In the genomic region with DNA sequence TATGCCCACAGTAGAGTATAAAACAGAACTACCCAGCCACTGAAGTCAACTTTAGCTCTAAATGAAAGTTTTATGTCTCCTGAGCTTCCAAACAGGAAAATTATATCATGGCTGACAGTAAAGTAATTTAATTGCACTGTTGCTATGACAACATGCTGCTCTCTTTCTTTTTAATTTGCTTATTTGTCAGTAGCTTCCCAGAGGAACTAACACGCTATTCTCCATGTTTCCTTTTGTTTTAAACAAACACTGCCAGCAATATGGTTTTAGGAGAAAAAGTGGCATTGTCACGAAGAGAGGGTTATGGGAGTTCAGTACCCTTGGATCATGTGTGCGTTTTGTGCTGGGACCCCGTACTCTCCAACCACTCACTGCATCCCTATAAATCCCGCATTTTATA, we compare ENCODE assay signal across 8 cellular contexts. TPM values are rescaled to one million over a fixed set of nuclear protein-coding genes. Genes with fewer than 3 reads are reported as not detected.
DNase-seq lines count a peak whose midpoint lies in the region; ATAC-seq, FAIRE-seq and TF ChIP-seq lines count a peak whose summit lies in the region.

No MANE protein-coding gene starts in this region.

- peak overlapping the region; percentile 88 for H3K4me2 ChIP-seq in A549

- TF ChIP-seq CTCF in A549 (IDR thresholded peaks at IDR 0.05): no peak
- no peak for TF ChIP-seq CTCF in HFF-Myc (IDR thresholded peaks at IDR 0.05; ENCODE audit: low read depth, low read length, missing control alignments)

- ATAC-seq in A549: no peak
- ATAC-seq in GM19455 (IDR thresholded peaks at IDR 0.05; ENCODE audit: unreplicated experiment): no peak

- peaks cover 12 to 13% of the 10 kb centered on the region in 2 donors for H3K36me3 ChIP-seq in mucosa of rectum (ENCODE audit: control insufficient read depth in 2 of 2, insufficient read depth in 2 of 2, low read length in 2 of 2)

- no peak for DNase-seq in A549 (ENCODE audit: low read depth in 1 of 2, low spot score in 1 of 2)
- DNase-seq in HFF-Myc (ENCODE audit: extremely low read depth, low read depth): no peak
- no peak for DNase-seq in caudate nucleus (lab: John Stamatoyannopoulos, UW)
- no peak for DNase-seq in inferior parietal cortex (ENCODE audit: extremely low spot score)
- no peak for DNase-seq in SK-N-DZ (ENCODE audit: low spot score)
- DNase-seq in activated CD8-positive, alpha-beta memory T cell treated with anti-CD3 and anti-CD28 coated beads, Interleukin-2, amount 50 U/mL, for 4 hours: no peak

- H3K9ac ChIP-seq in mucosa of rectum (ENCODE audit: low read depth in 1 of 2, low read length in 2 of 2): peak overlapping the region; percentile 70 to 81

- H3K9me3 ChIP-seq in A549: no peaks in the 10 kb centered on the region
- no peaks in the 10 kb centered on the region for H3K9me3 ChIP-seq in mucosa of rectum (ENCODE audit: control insufficient read depth in 2 of 2, low read length in 2 of 2)

- no peak for FAIRE-seq in A549 (lab: Jason Lieb, UNC)

- H3K4me1 ChIP-seq in A549 (peaks cover 11% of the 10 kb centered on the region), mucosa of rectum (ENCODE audit: control insufficient read depth in 2 of 2, insufficient read depth in 2 of 2, low read length in 2 of 2) (peaks cover 23 to 30% of the 10 kb centered on the region in 2 donors)

- TF ChIP-seq POLR2A in A549 (IDR thresholded peaks at IDR 0.05; ENCODE audit: low read length): no peak

- TF ChIP-seq RAD21 in A549 (conservative IDR thresholded peaks at IDR 0.05 in 1 of 2, IDR thresholded peaks at IDR 0.05 in 1 of 2): no peak

- CTCF ChIA-PET in A549 (lab: Yijun Ruan, JAX): interaction anchor here (1.1 to 1.4 kb wide), 4 partner anchors 13 to 374 kb away, joined by 3 to 5 read pairs (median 3); no protein-coding TSS in a partner anchor

- H3K4me3 ChIP-seq in A549 (peak overlapping the region; percentile 96; the same call in 1 of the 3 replicates), HFF-Myc (replicated peaks; ENCODE audit: low read depth, low read length) (peak overlapping the region; percentile 56), mucosa of rectum (ENCODE audit: low read length in 2 of 2) (peak overlapping the region; percentile 87 to 100)

- no peak for TF ChIP-seq EP300 in A549 (IDR thresholded peaks at IDR 0.05)

- POLR2A ChIA-PET in A549 (lab: Yijun Ruan, JAX): interaction anchor here (1.3 kb wide), 1 partner anchor 374 kb away, joined by 4 read pairs; no protein-coding TSS in a partner anchor

- H3K27me3 ChIP-seq in mucosa of rectum (ENCODE audit: control insufficient read depth in 2 of 2, insufficient read depth in 2 of 2, low read length in 2 of 2): no peaks in the 10 kb centered on the region

- WGBS in A549 (ENCODE audit: missing lambda C conversion rate): 58% methylated on average over 5 of the region's 5 CpGs

- H3K27ac ChIP-seq in A549 (no peak overlapping the region), caudate nucleus (ENCODE audit: low read depth, low read length) (peak overlapping the region; percentile 14), mucosa of rectum (ENCODE audit: low read depth in 2 of 2, low read length in 2 of 2) (peak overlapping the region; percentile 89 to 93)

TF ChIP-seq in A549, 52 proteins besides CTCF, POLR2A, EP300 and RAD21:
- TF ChIP-seq SREBF2 (IDR thresholded peaks at IDR 0.05) (no peak), KDM1A (IDR thresholded peaks at IDR 0.05; ENCODE audit: low read depth) (no peak), NR3C1 (IDR thresholded peaks at IDR 0.05) (no peak)
- TF ChIP-seq, protein P1, sequence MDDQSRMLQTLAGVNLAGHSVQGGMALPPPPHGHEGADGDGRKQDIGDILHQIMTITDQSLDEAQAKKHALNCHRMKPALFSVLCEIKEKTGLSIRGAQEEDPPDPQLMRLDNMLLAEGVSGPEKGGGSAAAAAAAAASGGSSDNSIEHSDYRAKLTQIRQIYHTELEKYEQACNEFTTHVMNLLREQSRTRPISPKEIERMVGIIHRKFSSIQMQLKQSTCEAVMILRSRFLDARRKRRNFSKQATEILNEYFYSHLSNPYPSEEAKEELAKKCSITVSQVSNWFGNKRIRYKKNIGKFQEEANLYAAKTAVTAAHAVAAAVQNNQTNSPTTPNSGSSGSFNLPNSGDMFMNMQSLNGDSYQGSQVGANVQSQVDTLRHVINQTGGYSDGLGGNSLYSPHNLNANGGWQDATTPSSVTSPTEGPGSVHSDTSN (IDR thresholded peaks at IDR 0.05): no peak
- TF ChIP-seq, protein P2, sequence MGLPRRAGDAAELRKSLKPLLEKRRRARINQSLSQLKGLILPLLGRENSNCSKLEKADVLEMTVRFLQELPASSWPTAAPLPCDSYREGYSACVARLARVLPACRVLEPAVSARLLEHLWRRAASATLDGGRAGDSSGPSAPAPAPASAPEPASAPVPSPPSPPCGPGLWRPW (IDR thresholded peaks at IDR 0.05): no peak

RNA-seq across cellular contexts. Expression of a gene that starts 1.9 kb away (rescaled TPM):
- polyA plus RNA-seq in A549 (2011; rRNA removed) (6.4 and 6.7 TPM in 2 replicates), A549 (2017; fragmentation: RNase III; extraction: RNeasy Plus Mini Kit Qiagen cat#74134 plus additional on column Dnase treatment) (4.9 to 6.0 TPM (median 5.8 TPM) in 3 replicates)
- 2.8 and 3.6 TPM in 2 replicates for polyA plus RNA-seq in A549 (2012; cell fraction: cytosol; rRNA removed)
- polyA plus RNA-seq in A549 (2012; cell fraction: nucleus; rRNA removed): 1.9 and 2.3 TPM in 2 replicates
- 8.5 and 13.2 TPM in 2 replicates for polyA minus RNA-seq in A549 (2011; rRNA and poly(A)+ RNA removed)
- 22.4 and 23.6 TPM in 2 replicates for polyA plus RNA-seq in SK-N-DZ (2014; cell fraction: cytosol; rRNA removed)
- polyA plus RNA-seq in SK-N-DZ (2014; cell fraction: nucleus; rRNA removed): 12.1 and 14.7 TPM in 2 replicates

Comparison
In these comparisons a context has a peak if more than half of its experiments do, and no peak if none do; other contexts are left out.
1. H3K27ac ChIP-seq: peak in caudate nucleus (single experiment) and mucosa of rectum (2 of 2); none in A549 (0 of 2).
2. Peak in every context shown above with its lines, with median percentiles within 50 percentile points of each other: H3K4me3 ChIP-seq.